Comparison of ENCODE assay signal across 8 cellular contexts in genomic region chr7:100119701-100120517, GRCh38. TPM values are rescaled to one million over a fixed set of nuclear protein-coding genes. Genes with fewer than 3 reads are reported as not detected.
DNase-seq lines count a peak whose midpoint lies in the region; ATAC-seq and TF ChIP-seq lines count a peak whose summit lies in the region.

No MANE protein-coding gene starts in this region.

- H3K9me3 ChIP-seq in SK-N-MC (ENCODE audit: low read depth, low read length) (no peaks in the 10 kb centered on the region), ascending aorta (no peaks in the 10 kb centered on the region), hepatocyte (ENCODE audit: low read depth) (no peaks in the 10 kb centered on the region)

- H3K9me2 ChIP-seq in hepatocyte (replicated peaks; ENCODE audit: insufficient read depth): no peaks in the 10 kb centered on the region

- peak overlapping the region; percentile 47 for H2AFZ ChIP-seq in hepatocyte

- H3K27me3 ChIP-seq in ascending aorta (no peaks in the 10 kb centered on the region), hepatocyte (no peaks in the 10 kb centered on the region)

- peak overlapping the region; percentile 90; the same call in 1 of the 2 replicates for H3K27ac ChIP-seq in SK-N-MC
- H3K27ac ChIP-seq in ascending aorta: peak overlapping the region; percentile 86 to 93
- peak overlapping the region; percentile 90 for H3K27ac ChIP-seq in hepatocyte

- peak; percentile 83 for DNase-seq in DMS 273 treated with DMSO at 0.1 percent for 48 hours (lab: John Stamatoyannopoulos, UW)
- DNase-seq in HK-2 (ENCODE audit: unreplicated experiment): peak; percentile 66
- DNase-seq in SK-N-MC (ENCODE audit: low read depth, low spot score): no peak
- peak in 1 of 2 donors; percentile 84 for DNase-seq in ascending aorta (ENCODE audit: low spot score in 2 of 2)
- DNase-seq in hepatocyte (ENCODE audit: low spot score): peak; percentile 64
- DNase-seq in retina: peak; percentile 93
- no peak for DNase-seq in SKM-1 (lab: John Stamatoyannopoulos, UW; ENCODE audit: unreplicated experiment)

- peaks cover 0 to 9% of the 10 kb centered on the region in 2 donors for H3K4me1 ChIP-seq in ascending aorta
- H3K4me1 ChIP-seq in hepatocyte (ENCODE audit: insufficient read depth): peaks cover 13% of the 10 kb centered on the region

- H3K36me3 ChIP-seq in SK-N-MC (ENCODE audit: insufficient read depth, low read length) (peaks cover 2% of the 10 kb centered on the region; the same call in 1 of the 2 replicates), ascending aorta (no peaks in the 10 kb centered on the region), hepatocyte (replicated peaks; ENCODE audit: insufficient read depth, low read depth) (no peaks in the 10 kb centered on the region)

- peak overlapping the region; percentile 72 for H3K4me2 ChIP-seq in hepatocyte

- peak; percentile 67 for ATAC-seq in GM19463 (IDR thresholded peaks at IDR 0.05; ENCODE audit: unreplicated experiment)

- H3K9ac ChIP-seq in SK-N-MC (ENCODE audit: insufficient read length): peak overlapping the region; percentile 78

- intact Hi-C loops in ascending aorta (cut with DNase I): loop anchor here (1.0 to 10.0 kb wide), 3 partner anchors 19 to 305 kb away; partner anchors contain the start of genes AP4M1, LAMTOR4, MCM7 and MEPCE

- peak overlapping the region; percentile 97 for H3K4me3 ChIP-seq in SK-N-MC
- H3K4me3 ChIP-seq in ascending aorta: peak overlapping the region; percentile 70 to 84
- peak overlapping the region; percentile 51 for H3K4me3 ChIP-seq in hepatocyte

- TF ChIP-seq CTCF in ascending aorta (IDR thresholded peaks at IDR 0.05) (no peak), hepatocyte (IDR thresholded peaks at IDR 0.05; ENCODE audit: poor library complexity) (no peak)

- H3K79me2 ChIP-seq in hepatocyte: peaks cover 25% of the 10 kb centered on the region

- WGBS in hepatocyte (ENCODE audit: low lambda C conversion rate, missing lambda C conversion rate): 6% methylated on average over 28 of the region's 29 CpGs

- no peaks in the 10 kb centered on the region for H4K20me1 ChIP-seq in hepatocyte (ENCODE audit: insufficient read depth, poor library complexity, severe bottlenecking)

RNA-seq across cellular contexts. Expression of gene CNPY4, which starts 0.5 kb away (rescaled TPM):
- total RNA-seq in ascending aorta: 1.4 TPM
- 19.5 and 28.1 TPM in 2 replicates for total RNA-seq in hepatocyte
- polyA plus RNA-seq in hepatocyte: 21.3 and 27.4 TPM in 2 replicates

RNA-seq across cellular contexts. Expression of gene TAF6, which starts 0.8 kb away (rescaled TPM):
- 103 TPM for total RNA-seq in ascending aorta
- 13.3 and 29.2 TPM in 2 replicates for total RNA-seq in hepatocyte
- polyA plus RNA-seq in hepatocyte: 44.2 and 44.3 TPM in 2 replicates

RNA-seq across cellular contexts. Expression of gene MBLAC1, which starts 6.9 kb away (rescaled TPM):
- total RNA-seq in ascending aorta: not detected
- 2.7 and 3.2 TPM in 2 replicates for total RNA-seq in hepatocyte
- 3.7 and 4.5 TPM in 2 replicates for polyA plus RNA-seq in hepatocyte

RNA-seq across cellular contexts. Expression of gene AP4M1, which starts 18.5 kb away (rescaled TPM):
- total RNA-seq in ascending aorta (29.6 TPM), hepatocyte (13.0 and 22.8 TPM in 2 replicates)
- 17.4 and 22.0 TPM in 2 replicates for polyA plus RNA-seq in hepatocyte

RNA-seq across cellular contexts. Expression of gene MCM7, which starts 18.7 kb away (rescaled TPM):
- total RNA-seq in ascending aorta (52.2 TPM), hepatocyte (39.0 and 42.1 TPM in 2 replicates)
- 49.3 and 57.5 TPM in 2 replicates for polyA plus RNA-seq in hepatocyte

Comparison
In these comparisons a context has a peak if more than half of its experiments do, and no peak if none do; other contexts are left out.
1. DNase-seq: peak in DMS 273 treated with DMSO at 0.1 percent for 48 hours (single experiment), HK-2 (single experiment), hepatocyte (single experiment) and retina (single experiment); none in SK-N-MC (single experiment) and SKM-1 (single experiment).
2. Peak in every context shown above with its lines, with median percentiles within 50 percentile points of each other: H3K27ac ChIP-seq and H3K4me3 ChIP-seq.